Comparison of ENCODE assay signal across 8 cellular contexts in the genomic region with DNA sequence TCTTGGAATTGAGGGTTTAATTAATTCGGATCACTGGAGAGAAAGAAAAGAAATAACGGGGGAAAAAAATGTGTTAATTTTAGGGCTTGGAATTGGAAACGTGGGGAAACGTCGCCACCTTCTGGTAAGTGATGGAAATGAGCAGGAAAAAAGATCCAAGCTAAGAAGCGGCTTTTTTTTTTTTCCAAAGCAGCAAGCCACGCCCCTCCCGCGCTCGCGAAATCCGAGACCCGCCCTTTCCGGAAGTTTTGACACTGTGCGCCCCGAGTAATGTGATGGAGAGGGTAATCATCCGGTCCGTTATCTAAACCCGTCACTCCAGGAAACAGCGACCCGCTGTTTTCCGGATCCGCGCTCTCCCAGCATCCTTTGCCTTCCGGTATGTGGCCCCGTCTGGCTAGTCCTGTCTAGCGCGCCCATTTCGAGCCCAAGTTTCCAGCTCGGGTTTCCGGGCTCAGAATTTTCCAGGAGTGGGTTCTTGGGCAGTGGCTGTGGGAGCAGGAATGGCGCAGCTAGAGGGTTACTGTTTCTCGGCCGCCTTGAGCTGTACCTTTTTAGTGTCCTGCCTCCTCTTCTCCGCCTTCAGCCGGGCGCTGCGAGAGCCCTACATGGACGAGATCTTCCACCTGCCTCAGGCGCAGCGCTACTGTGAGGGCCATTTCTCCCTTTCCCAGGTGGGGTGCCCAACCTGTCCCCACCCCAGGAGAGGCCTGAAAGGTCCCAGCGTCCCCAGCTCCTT. TPM values are rescaled to one million over a fixed set of nuclear protein-coding genes. Genes with fewer than 3 reads are reported as not detected.
DNase-seq lines count a peak whose midpoint lies in the region; ATAC-seq, FAIRE-seq and TF ChIP-seq lines count a peak whose summit lies in the region.

A gene with protein sequence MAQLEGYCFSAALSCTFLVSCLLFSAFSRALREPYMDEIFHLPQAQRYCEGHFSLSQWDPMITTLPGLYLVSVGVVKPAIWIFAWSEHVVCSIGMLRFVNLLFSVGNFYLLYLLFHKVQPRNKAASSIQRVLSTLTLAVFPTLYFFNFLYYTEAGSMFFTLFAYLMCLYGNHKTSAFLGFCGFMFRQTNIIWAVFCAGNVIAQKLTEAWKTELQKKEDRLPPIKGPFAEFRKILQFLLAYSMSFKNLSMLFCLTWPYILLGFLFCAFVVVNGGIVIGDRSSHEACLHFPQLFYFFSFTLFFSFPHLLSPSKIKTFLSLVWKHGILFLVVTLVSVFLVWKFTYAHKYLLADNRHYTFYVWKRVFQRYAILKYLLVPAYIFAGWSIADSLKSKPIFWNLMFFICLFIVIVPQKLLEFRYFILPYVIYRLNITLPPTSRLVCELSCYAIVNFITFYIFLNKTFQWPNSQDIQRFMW (plus strand): TSS at position 384 of the 739 bp plus-strand sequence. CDS start 120 bp downstream, at position 504.

- H3K4me2 ChIP-seq in keratinocyte (ENCODE audit: control insufficient read depth, extremely low read depth, insufficient read depth, low read depth, low read length): peak within 1 kb of the TSS; percentile 88

- no peaks in the 10 kb centered on the region for H4K20me1 ChIP-seq in keratinocyte (ENCODE audit: control insufficient read depth, extremely low read depth, insufficient read depth, low read length)

- ATAC-seq in GM18873 (IDR thresholded peaks at IDR 0.05; ENCODE audit: low FRiP score, unreplicated experiment) (peak; percentile 99), HG03139 (IDR thresholded peaks at IDR 0.05; ENCODE audit: unreplicated experiment) (peak; percentile 100)

- dilution Hi-C loops in keratinocyte (cut with MboI; ENCODE audit: extremely low pct_ligation_motif_present, low sequenced_read_pairs): no loop called here

- peak; percentile 58 for TF ChIP-seq CTCF in AG04450 (IDR thresholded peaks at IDR 0.05; ENCODE audit: low read depth, low read length)
- peak in 2 of 3 experiments; percentile 36 to 61 for TF ChIP-seq CTCF in keratinocyte (optimal IDR thresholded peaks at IDR 0.05 in 1 of 3, IDR thresholded peaks at IDR 0.05 in 1 of 3, conservative IDR thresholded peaks at IDR 0.05 in 1 of 3; ENCODE audit: extremely low read depth in 1 of 3, insufficient read depth in 2 of 3, low read length in 3 of 3)

- H3K9ac ChIP-seq in keratinocyte (ENCODE audit: control insufficient read depth, extremely low read depth, insufficient read depth, low read length): peak within 1 kb of the TSS; percentile 84

- CTCF ChIA-PET in AG04450 (lab: Charles Lee): interaction anchor here (0.7 to 2.3 kb wide), 7 partner anchors 8 to 644 kb away, joined by 3 to 16 read pairs (median 3); no protein-coding TSS in a partner anchor

- H3K4me1 ChIP-seq in keratinocyte (ENCODE audit: control insufficient read depth, extremely low read depth, insufficient read depth, low read length): no peaks in the 10 kb centered on the region

- H3K4me3 ChIP-seq in AG04450 (ENCODE audit: low read depth, low read length): peak within 1 kb of the TSS; percentile 89
- peak within 1 kb of the TSS; percentile 71 to 81 (median 80) for H3K4me3 ChIP-seq in keratinocyte (ENCODE audit: control insufficient read depth in 2 of 3, extremely low read depth in 1 of 3, insufficient read depth in 2 of 3, low read depth in 1 of 3, low read length in 3 of 3)

- peak; percentile 78 for FAIRE-seq in keratinocyte (lab: Jason Lieb, UNC)

- no peaks in the 10 kb centered on the region for H3K79me2 ChIP-seq in keratinocyte (ENCODE audit: control insufficient read depth, insufficient read depth, low read length)

- H3K9me1 ChIP-seq in keratinocyte (ENCODE audit: control insufficient read depth, extremely low read depth, insufficient read depth, low read length): no peaks in the 10 kb centered on the region

- H2AFZ ChIP-seq in keratinocyte (ENCODE audit: control insufficient read depth, low read length): peak within 1 kb of the TSS; percentile 99

- DNase-seq in AG04450 (ENCODE audit: low read depth, low spot score) (peak; percentile 94), NCI-H345 treated with DMSO at 0.1 percent for 48 hours (lab: John Stamatoyannopoulos, UW; ENCODE audit: unreplicated experiment) (peak; percentile 67), cerebellar cortex (ENCODE audit: low spot score) (peak; percentile 98), keratinocyte (ENCODE audit: low read depth, low spot score) (peak; percentile 48)
- peak; percentile 91 for DNase-seq in activated CD4-positive, CD25-positive, alpha-beta regulatory T cell treated with anti-CD3 and anti-CD28 coated beads, Interleukin-2, amount 50 U/mL, for 16 hours (ENCODE audit: low read depth, low spot score)
- peak; percentile 81 to 83 for DNase-seq in stimulated activated CD4-positive, alpha-beta T cell treated with anti-CD3 and anti-CD28 coated beads, Interleukin-15, amount 100 ng/mL, for 1 hour (ENCODE audit: low read depth in 1 of 2, low spot score in 1 of 2)

- no peaks in the 10 kb centered on the region for H3K36me3 ChIP-seq in keratinocyte (ENCODE audit: control insufficient read depth in 2 of 2, extremely low read depth in 1 of 2, insufficient read depth in 2 of 2, low read length in 2 of 2)

- H3K9me3 ChIP-seq in AG04450 (ENCODE audit: control insufficient read depth, insufficient read depth, low read length) (no peaks in the 10 kb centered on the region), keratinocyte (ENCODE audit: control insufficient read depth, low read depth, low read length) (no peaks in the 10 kb centered on the region)

- H3K27me3 ChIP-seq in AG04450 (ENCODE audit: control insufficient read depth, insufficient read depth, low read length) (no peaks in the 10 kb centered on the region), keratinocyte (ENCODE audit: control insufficient read depth, extremely low read depth, insufficient read depth, low read length) (no peaks in the 10 kb centered on the region)

- POLR2A ChIA-PET in AG04450 (lab: Yijun Ruan, JAX): no interaction called here

- peak within 1 kb of the TSS; percentile 77 for H3K27ac ChIP-seq in AG04450 (ENCODE audit: low read depth, low read length)
- H3K27ac ChIP-seq in keratinocyte (ENCODE audit: control insufficient read depth, insufficient read depth, low read length): peak within 1 kb of the TSS; percentile 74

RNA-seq across cellular contexts. Expression of the gene that starts here (rescaled TPM):
- polyA plus RNA-seq in AG04450 (2011; rRNA removed): 3.3 and 3.7 TPM in 2 replicates
- polyA minus RNA-seq in AG04450 (2011; rRNA and poly(A)+ RNA removed): 12.0 and 14.6 TPM in 2 replicates
- 4.5 to 5.5 TPM (median 4.5 TPM) in 3 replicates for polyA plus RNA-seq in keratinocyte
- 0.25 TPM for polyA plus RNA-seq in keratinocyte (2011; ENCODE audit: low read depth)
- polyA plus RNA-seq in keratinocyte (2011; cell fraction: cytosol; rRNA removed): 1.5 and 2.6 TPM in 2 replicates
- 8.1 and 9.3 TPM in 2 replicates for polyA plus RNA-seq in keratinocyte (2011; cell fraction: nucleus; rRNA removed)
- polyA plus RNA-seq in keratinocyte (2012; ENCODE audit: low replicate concordance): 2.0 and 3.6 TPM in 2 replicates
- polyA minus RNA-seq in keratinocyte: 9.6 to 16.0 TPM (median 12.0 TPM) in 3 replicates
- 4.6 TPM for polyA minus RNA-seq in keratinocyte (2011; cell fraction: cytosol; rRNA and poly(A)+ RNA removed)
- 14.4 and 16.6 TPM in 2 replicates for polyA minus RNA-seq in keratinocyte (2011; cell fraction: nucleus; rRNA and poly(A)+ RNA removed)

Comparison
In these comparisons a context has a peak if more than half of its experiments do, and no peak if none do; other contexts are left out.
1. Peak in every context shown above with its lines: DNase-seq, ATAC-seq, H3K4me3 ChIP-seq and H3K27ac ChIP-seq.
2. DNase-seq: peak in every context shown above with its lines; median percentile 98 in cerebellar cortex; 94 in AG04450; 91 in activated CD4-positive, CD25-positive, alpha-beta regulatory T cell treated with anti-CD3 and anti-CD28 coated beads, Interleukin-2, amount 50 U/mL, for 16 hours; 82 in stimulated activated CD4-positive, alpha-beta T cell treated with anti-CD3 and anti-CD28 coated beads, Interleukin-15, amount 100 ng/mL, for 1 hour; 67 in NCI-H345 treated with DMSO at 0.1 percent for 48 hours; 48 in keratinocyte.